13 cellular contexts compared by ENCODE assay signal in the genomic region with DNA sequence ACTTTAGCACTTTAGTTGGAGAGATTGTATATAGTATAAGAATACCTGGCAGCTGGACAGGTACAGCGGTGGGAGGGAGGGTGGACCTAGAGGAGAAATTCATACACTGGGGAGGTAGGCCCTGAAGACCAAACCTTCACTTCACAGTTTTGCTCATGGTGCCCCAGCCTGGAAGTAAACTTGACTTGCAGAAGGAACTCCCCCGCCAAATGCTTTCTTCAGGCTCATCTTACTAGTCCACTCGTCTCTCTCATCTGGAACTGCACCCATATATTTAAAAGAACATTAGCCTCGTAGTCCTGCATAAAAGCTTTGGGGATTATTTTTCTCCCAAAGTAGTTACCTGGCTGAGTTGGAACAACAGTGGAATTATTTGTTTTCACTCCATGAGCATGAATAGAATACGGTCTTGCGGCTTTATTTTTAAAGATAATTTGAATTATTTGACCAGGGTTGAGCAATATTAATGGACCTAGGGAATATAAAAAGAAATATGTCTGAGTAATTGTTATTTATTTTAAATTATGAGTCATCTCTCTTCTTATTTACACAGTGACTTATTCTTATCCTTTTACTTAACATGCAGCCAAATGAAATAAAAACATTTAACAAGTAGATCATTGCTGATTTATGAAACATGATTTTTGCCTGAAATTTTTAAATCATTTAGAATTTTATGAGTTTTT. TPM values are rescaled to one million over a fixed set of nuclear protein-coding genes. Genes with fewer than 3 reads are reported as not detected.
DNase-seq lines count a peak whose midpoint lies in the region; TF ChIP-seq lines count a peak whose summit lies in the region.
"Had no signal": no experiment of that assay in that cellular context is flagged by ENCODE, and none has a peak within 500 bp of the region (broad histone marks: within the 10 kb centered on the region; RNA-seq: fewer than 3 reads in every experiment).

No MANE protein-coding gene starts in this region.

- TF ChIP-seq CTCF in chondrocyte (IDR thresholded peaks at IDR 0.05) = no peak
- no peak for TF ChIP-seq CTCF in mesothelial cell of epicardium (IDR thresholded peaks at IDR 0.05; ENCODE audit: unreplicated experiment)

- DNase-seq in AG20443 (ENCODE audit: low spot score) (peak; percentile 20), LHCN-M2 (ENCODE audit: low read depth) (peak; percentile 73), chondrocyte (ENCODE audit: low spot score) (no peak), mesothelial cell of epicardium (ENCODE audit: low spot score in 2 of 2, unreplicated experiment in 2 of 2) (no peak), kidney tubule cell (ENCODE audit: low spot score) (no peak), A172 (ENCODE audit: low spot score) (no peak)
- no peak for DNase-seq in stimulated activated CD8-positive, alpha-beta memory T cell treated with anti-CD3 and anti-CD28 coated beads, Interleukin-4, amount 100 ng/mL, for 48 hours
- no peak for DNase-seq in activated effector memory CD4-positive, alpha-beta T cell treated with Interleukin-2 at 50 U/mL for 16 hours
- DNase-seq: activated T-cell treated with anti-CD3 and anti-CD28 coated beads, Interleukin-2, amount 50 U/mL, for 24 hours; CD4-positive, CD25-positive, alpha-beta regulatory T cell; central memory CD4-positive, alpha-beta T cell; right cardiac atrium; RPMI8226 had no signal

- peak overlapping the region; percentile 81 for H3K27ac Mint-ChIP-seq in chondrocyte (ENCODE audit: unreplicated experiment)
- H3K27ac Mint-ChIP-seq in mesothelial cell of epicardium = peak overlapping the region; percentile 65

- H3K4me3 Mint-ChIP-seq in chondrocyte (ENCODE audit: unreplicated experiment) = no peak overlapping the region
- H3K4me3 Mint-ChIP-seq in mesothelial cell of epicardium = no peak overlapping the region
- H3K4me3 Mint-ChIP-seq: CD4-positive, CD25-positive, alpha-beta regulatory T cell had no signal

- H3K36me3 Mint-ChIP-seq in chondrocyte (ENCODE audit: low read depth) (no peaks in the 10 kb centered on the region), mesothelial cell of epicardium (peaks cover 2% of the 10 kb centered on the region)
- H3K36me3 Mint-ChIP-seq: CD4-positive, CD25-positive, alpha-beta regulatory T cell had no signal

- peaks cover 50% of the 10 kb centered on the region for H3K4me1 Mint-ChIP-seq in chondrocyte (ENCODE audit: low read depth)
- peaks cover 47% of the 10 kb centered on the region for H3K4me1 Mint-ChIP-seq in mesothelial cell of epicardium

- no peaks in the 10 kb centered on the region for H3K27me3 Mint-ChIP-seq in chondrocyte (ENCODE audit: low read depth)
- H3K27me3 Mint-ChIP-seq in mesothelial cell of epicardium (ENCODE audit: low read depth) = no peaks in the 10 kb centered on the region

- H3K9me3 Mint-ChIP-seq in chondrocyte (ENCODE audit: low read depth) (no peaks in the 10 kb centered on the region), mesothelial cell of epicardium (peaks cover 2% of the 10 kb centered on the region)
- H3K9me3 Mint-ChIP-seq: activated T-cell treated with anti-CD3 and anti-CD28 coated beads, Interleukin-2, amount 50 U/mL, for 24 hours; CD4-positive, CD25-positive, alpha-beta regulatory T cell had no signal

RNA-seq across cellular contexts. Expression of a gene that starts 25.5 kb away (rescaled TPM):
- total RNA-seq in LHCN-M2 (2014; rRNA removed) = 0.06 TPM in 1 of 2 replicates, not detected in the other
- polyA plus RNA-seq in LHCN-M2 (2012) = 0.07 TPM
- total RNA-seq in chondrocyte = not detected in 3 replicates
- total RNA-seq in mesothelial cell of epicardium = 22.6 to 28.4 TPM (median 24.2 TPM) in 3 replicates
- total RNA-seq in A172 (2014; rRNA removed; shearing (Covaris generic)) = not detected in 2 replicates
- total RNA-seq: CD4-positive, CD25-positive, alpha-beta regulatory T cell had no signal

Comparison
In these comparisons a context has a peak if more than half of its experiments do, and no peak if none do; other contexts are left out.
1. DNase-seq: peak in AG20443 (single experiment) and LHCN-M2 (single experiment); none in chondrocyte (single experiment), mesothelial cell of epicardium (0 of 2), kidney tubule cell (single experiment), A172 (single experiment), stimulated activated CD8-positive, alpha-beta memory T cell treated with anti-CD3 and anti-CD28 coated beads, Interleukin-4, amount 100 ng/mL, for 48 hours (single experiment) and activated effector memory CD4-positive, alpha-beta T cell treated with Interleukin-2 at 50 U/mL for 16 hours (single experiment).
2. RNA of a gene that starts 25.5 kb away (total RNA-seq): 22.6 to 28.4 TPM in mesothelial cell of epicardium; 0.06 TPM in LHCN-M2, not detected in chondrocyte and not detected in A172; every median in the first group is over 10 times any median in the second.